In the genomic region with DNA sequence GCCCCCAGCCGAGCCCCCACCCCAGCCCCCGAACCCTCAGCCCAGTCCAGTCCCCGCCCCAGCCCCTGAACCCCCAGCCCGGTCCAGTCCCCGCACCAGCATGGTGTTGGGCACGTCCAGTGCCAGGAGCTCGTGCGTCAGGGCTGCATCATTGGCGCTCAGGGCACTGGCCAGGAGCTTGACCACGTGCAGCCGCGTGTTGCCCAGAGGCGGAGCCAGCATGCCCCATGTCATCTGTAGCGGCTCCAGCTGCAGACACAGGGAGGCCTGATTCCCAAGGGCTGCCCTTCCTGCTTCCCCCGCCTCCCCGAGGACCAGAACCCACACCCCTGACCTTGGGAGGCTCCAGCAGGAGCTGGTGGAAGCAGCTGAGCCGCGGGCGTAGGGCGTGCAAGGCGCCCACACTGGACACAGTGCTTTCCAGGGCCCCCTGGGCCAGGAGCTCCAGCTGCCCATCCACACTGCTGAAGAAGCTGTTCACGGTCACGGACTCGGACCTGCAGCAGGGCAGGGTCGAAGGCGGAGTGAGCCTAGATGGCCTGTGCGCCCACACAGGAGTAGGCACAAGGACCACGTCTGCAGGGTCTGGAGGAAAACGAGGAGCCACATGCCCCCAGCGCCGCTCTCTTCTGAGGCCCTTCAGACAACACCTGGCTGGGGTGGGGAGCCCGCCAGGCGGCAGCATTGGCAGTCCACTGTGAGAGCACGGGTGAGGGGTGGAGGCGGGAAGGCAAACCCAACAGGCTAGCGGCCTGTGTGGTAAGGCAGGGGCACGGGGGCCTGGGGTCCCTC, we compare ENCODE assay signal across 23 cellular contexts. TPM values are rescaled to one million over a fixed set of nuclear protein-coding genes. Genes with fewer than 3 reads are reported as not detected.
A peak's percentile ranks its signal among the peaks of the same experiment; 100 is the strongest.
DNase-seq lines count a peak whose midpoint lies in the region; ATAC-seq, FAIRE-seq and TF ChIP-seq lines count a peak whose summit lies in the region.
"Had no signal": no experiment of that assay in that cellular context is flagged by ENCODE, and none has a peak within 500 bp of the region (broad histone marks: within the 10 kb centered on the region; RNA-seq: fewer than 3 reads in every experiment).

No MANE protein-coding gene starts in this region.

- TF ChIP-seq POLR2A in HepG2 (IDR thresholded peaks at IDR 0.05; ENCODE audit: insufficient read depth in 1 of 2, low read depth in 2 of 2, low read length in 2 of 2), result no peak
- TF ChIP-seq POLR2A in spleen (IDR thresholded peaks at IDR 0.05), result no peak

- FAIRE-seq in HepG2 (lab: Jason Lieb, UNC), result no peak
- FAIRE-seq: A549, D721Med, G401.6, GM12891 had no signal

- H3K4me1 Mint-ChIP-seq in chondrocyte (ENCODE audit: low read depth), result no peaks in the 10 kb centered on the region

- H2AFZ ChIP-seq in HepG2 (ENCODE audit: low read length), result no peak overlapping the region

- H3K9me3 Mint-ChIP-seq in chondrocyte (ENCODE audit: low read depth), result no peaks in the 10 kb centered on the region
- H3K9me3 Mint-ChIP-seq: CD8-positive, alpha-beta T cell; HFFc6; IgD-negative memory B cell had no signal

- H3K27me3 Mint-ChIP-seq in chondrocyte (ENCODE audit: low read depth), result no peaks in the 10 kb centered on the region
- H3K27me3 Mint-ChIP-seq: IgD-negative memory B cell had no signal

- H3K36me3 ChIP-seq in HepG2 (replicated peaks in 1 of 2; ENCODE audit: control insufficient read depth in 1 of 2, insufficient read depth in 2 of 2, low read length in 2 of 2) (peaks cover 54 to 88% of the 10 kb centered on the region in 2 experiments), spleen (peaks cover 23 to 100% (median 99%) of the 10 kb centered on the region in 6 donors)

- CTCF ChIA-PET in HepG2 (lab: Yijun Ruan, JAX; ENCODE audit: low intra/inter-chr PET ratio, low total read pairs), result no interaction called here

- in situ Hi-C loops in SK-MEL-5 (cut with HindIII; ENCODE audit: low pct_unique_long_range_greater_than_20kb, low sequenced_read_pairs) (no loop called here), HepG2 (cut with HindIII; ENCODE audit: extremely low pct_ligation_motif_present, low pct_unique_long_range_greater_than_20kb) (no loop called here)

- intact Hi-C loops in HepG2 (cut with micrococcal nuclease; ENCODE audit: unreplicated experiment), result no loop called here
- intact Hi-C loops in spleen (cut with DNase I; ENCODE audit: low total_unique reads), result no loop called here

- H3K27ac Mint-ChIP-seq in chondrocyte (ENCODE audit: unreplicated experiment), result no peak overlapping the region
- H3K27ac Mint-ChIP-seq: CD8-positive, alpha-beta T cell; HFFc6; IgD-negative memory B cell had no signal

- no peaks in the 10 kb centered on the region for H3K79me2 ChIP-seq in HepG2 (ENCODE audit: insufficient read depth, low read length)

- H3K9ac ChIP-seq in HepG2 (ENCODE audit: insufficient read depth, low read depth, low read length), result no peak overlapping the region

- no peaks in the 10 kb centered on the region for H3K9me3 ChIP-seq in HepG2 (ENCODE audit: low read length)
- no peaks in the 10 kb centered on the region for H3K9me3 ChIP-seq in spleen
- H3K9me3 ChIP-seq: A549, BE2C, HAP-1 had no signal

- no peak overlapping the region for H3K4me3 ChIP-seq in HepG2 (replicated peaks in 1 of 3; ENCODE audit: insufficient read depth in 1 of 3, low read depth in 2 of 3, low read length in 3 of 3)
- no peak overlapping the region for H3K4me3 ChIP-seq in spleen
- H3K4me3 ChIP-seq: A549, HAP-1 had no signal

- TF ChIP-seq CTCF in chondrocyte (IDR thresholded peaks at IDR 0.05), result no peak
- no peak for TF ChIP-seq CTCF in HepG2 (CRISPR knock-in tag; IDR thresholded peaks at IDR 0.05)
- no peak for TF ChIP-seq CTCF in spleen (IDR thresholded peaks at IDR 0.05 in 8 of 11, conservative IDR thresholded peaks at IDR 0.05 in 3 of 11)

- H3K27me3 ChIP-seq in HepG2 (ENCODE audit: control insufficient read depth in 1 of 2, insufficient read depth in 2 of 2, low read length in 2 of 2) (no peaks in the 10 kb centered on the region), spleen (replicated peaks in 1 of 7) (no peaks in the 10 kb centered on the region)
- H3K27me3 ChIP-seq: BE2C had no signal

- H3K27ac ChIP-seq in HepG2 (ENCODE audit: extremely low read length, insufficient read depth, low read length), result no peak overlapping the region
- no peak overlapping the region for H3K27ac ChIP-seq in spleen
- H3K27ac ChIP-seq: A549, C4-2B had no signal

- 98% methylated on average over 17 of the region's 37 CpGs for WGBS in HepG2 (ENCODE audit: low lambda C conversion rate)
- WGBS in spleen, 5 donors, result 90 to 95% (median 93%) methylated on average over 29 to 37 of the region's 37 CpGs

- no peak overlapping the region for H3K4me3 Mint-ChIP-seq in chondrocyte (ENCODE audit: unreplicated experiment)
- H3K4me3 Mint-ChIP-seq: CD8-positive, alpha-beta T cell; HFFc6; IgD-negative memory B cell had no signal

- no peaks in the 10 kb centered on the region for H3K4me1 ChIP-seq in HepG2 (ENCODE audit: insufficient read depth, low read length)
- H3K4me1 ChIP-seq in spleen, result peaks cover 0 to 1% (median 0%) of the 10 kb centered on the region in 6 donors
- H3K4me1 ChIP-seq: A549, BE2C, HAP-1 had no signal

- BruUV-seq in HepG2 (replicated peaks; lab: Mats Ljungman, UMichigan), result no TSS peak

- no peaks in the 10 kb centered on the region for H4K20me1 ChIP-seq in HepG2 (ENCODE audit: insufficient read depth, low read length)

- no peak for TF ChIP-seq EP300 in HepG2 (IDR thresholded peaks at IDR 0.05; ENCODE audit: low read depth in 2 of 2, low read length in 2 of 2)
- no peak for TF ChIP-seq EP300 in HepG2 (CRISPR knock-in tag; IDR thresholded peaks at IDR 0.05; ENCODE audit: borderline replicate concordance)

- TF ChIP-seq RAD21 in HepG2 (CRISPR knock-in tag; IDR thresholded peaks at IDR 0.05), result no peak

- H3K4me2 ChIP-seq in HepG2 (ENCODE audit: low read depth, low read length), result no peak overlapping the region
- H3K4me2 ChIP-seq: A549 had no signal

- no peak for ATAC-seq in HepG2
- no peak for ATAC-seq in HG03097 (IDR thresholded peaks at IDR 0.05; ENCODE audit: low FRiP score, unreplicated experiment)
- ATAC-seq: A549; CD8-positive, alpha-beta T cell had no signal

- peak; percentile 46 for DNase-seq in SK-MEL-5 (ENCODE audit: low read depth, low spot score)
- peak; percentile 90 for DNase-seq in chondrocyte (ENCODE audit: low spot score)
- DNase-seq in HepG2 (ENCODE audit: low spot score), result no peak
- DNase-seq in spleen, result peak; percentile 63
- no peak for DNase-seq in stimulated activated naive CD4-positive, alpha-beta T cell treated with Interleukin-2 at 50 U/mL for 16 hours (lab: John Stamatoyannopoulos, UW)
- DNase-seq in HCEC 1CT, result no peak
- DNase-seq in NCI-H524 (lab: John Stamatoyannopoulos, UW), result no peak
- DNase-seq: BE2C; CD8-positive, alpha-beta T cell; COR-L47; DMS153; DMS79 treated with DMSO at 0.1 percent for 48 hours; EL; GOT3; HFFc6 had no signal

- peaks cover 32% of the 10 kb centered on the region for H3K36me3 Mint-ChIP-seq in chondrocyte (ENCODE audit: low read depth)

- POLR2A ChIA-PET in HepG2 (lab: Yijun Ruan, JAX), result interaction anchor here (1.3 kb wide), 1 partner anchor 16 kb away, joined by 3 read pairs; no protein-coding TSS in a partner anchor

RNA-seq across cellular contexts. Expression of gene TMEM86B, which starts 12.8 kb away (rescaled TPM):
- total RNA-seq in SK-MEL-5 (2014; rRNA removed; shearing (Covaris generic)), result 0.21 and 0.55 TPM in 2 replicates
- 2.8 and 4.1 TPM in 2 replicates for polyA plus RNA-seq in SK-MEL-5 (2015; cell fraction: cytosol; rRNA removed)
- 8.9 and 17.0 TPM in 2 replicates for polyA plus RNA-seq in SK-MEL-5 (2015; cell fraction: nucleus; rRNA removed)
- total RNA-seq in chondrocyte (1.4 to 1.5 TPM (median 1.4 TPM) in 3 replicates), HepG2 (2016; rRNA removed; fragmentation: Illumina TruSeq; extraction: Trizol) (6.0 and 9.6 TPM in 2 replicates), spleen (10 to 100 TPM in 3 of 7 donors, 1 to 10 TPM in 4; 7.5 to 11.7 (median 9.6) TPM)
- total RNA-seq in HepG2 (2016; cell fraction: cytosol; rRNA removed; fragmentation: Illumina TruSeq; extraction: Trizol; ENCODE audit: low read depth), result 9.6 and 12.1 TPM in 2 replicates
- 6.1 and 10.1 TPM in 2 replicates for total RNA-seq in HepG2 (2016; cell fraction: insoluble cytoplasmic fraction; rRNA removed; fragmentation: Illumina TruSeq; extraction: Trizol)
- 13.1 and 18.6 TPM in 2 replicates for total RNA-seq in HepG2 (2016; cell fraction: membrane; rRNA removed; fragmentation: Illumina TruSeq; extraction: Trizol)
- 7.1 and 10.0 TPM in 2 replicates for total RNA-seq in HepG2 (2016; cell fraction: nucleus; rRNA removed; fragmentation: Illumina TruSeq; extraction: Trizol)
- polyA plus RNA-seq in HepG2 (2011; rRNA removed) (7.7 and 10.7 TPM in 2 replicates), spleen (10 to 100 TPM; 11.8 to 31.5 (median 28.2) TPM)
- polyA plus RNA-seq in HepG2 (2011; cell fraction: cytosol; rRNA removed), result 6.2 and 9.1 TPM in 2 replicates
- polyA plus RNA-seq in HepG2 (2011; cell fraction: nucleus; rRNA removed), result 66.7 and 95.0 TPM in 2 replicates
- 16.2 and 16.6 TPM in 2 replicates for polyA plus RNA-seq in HepG2 (2012)
- 22.1 and 25.3 TPM in 2 replicates for polyA plus RNA-seq in HepG2 (2016; cell fraction: cytosol; fragmentation: Illumina TruSeq; extraction: Trizol; ENCODE audit: low read depth)
- 8.1 and 13.8 TPM in 2 replicates for polyA plus RNA-seq in HepG2 (2016; cell fraction: insoluble cytoplasmic fraction; fragmentation: Illumina TruSeq; extraction: Trizol; ENCODE audit: low read depth)
- polyA plus RNA-seq in HepG2 (2016; cell fraction: membrane; fragmentation: Illumina TruSeq; extraction: Trizol; ENCODE audit: low read depth), result 27.2 and 29.7 TPM in 2 replicates
- 36.9 and 38.1 TPM in 2 replicates for polyA plus RNA-seq in HepG2 (2016; cell fraction: nucleus; fragmentation: Illumina TruSeq; extraction: Trizol; ENCODE audit: insufficient read depth, low read depth)
- polyA minus RNA-seq in HepG2 (2011; rRNA and poly(A)+ RNA removed; ENCODE audit: low replicate concordance), result 1.9 and 14.4 TPM in 2 replicates
- polyA minus RNA-seq in HepG2 (2011; cell fraction: cytosol; rRNA and poly(A)+ RNA removed), result 2.9 and 3.2 TPM in 2 replicates
- polyA minus RNA-seq in HepG2 (2011; cell fraction: nucleus; rRNA and poly(A)+ RNA removed), result 7.1 and 7.8 TPM in 2 replicates

RNA-seq across cellular contexts. Expression of gene PPP6R1, which starts 17.5 kb away (rescaled TPM):
- 33.7 and 44.3 TPM in 2 replicates for total RNA-seq in SK-MEL-5 (2014; rRNA removed; shearing (Covaris generic))
- 108 and 119 TPM in 2 replicates for polyA plus RNA-seq in SK-MEL-5 (2015; cell fraction: cytosol; rRNA removed)
- polyA plus RNA-seq in SK-MEL-5 (2015; cell fraction: nucleus; rRNA removed), result 45.6 and 55.2 TPM in 2 replicates
- 47.6 to 58.4 TPM (median 49.9 TPM) in 3 replicates for total RNA-seq in chondrocyte
- total RNA-seq in HepG2 (2016; rRNA removed; fragmentation: Illumina TruSeq; extraction: Trizol), result 23.0 and 25.8 TPM in 2 replicates
- total RNA-seq in HepG2 (2016; cell fraction: cytosol; rRNA removed; fragmentation: Illumina TruSeq; extraction: Trizol; ENCODE audit: low read depth), result 6.5 and 7.1 TPM in 2 replicates
- 18.2 and 27.7 TPM in 2 replicates for total RNA-seq in HepG2 (2016; cell fraction: insoluble cytoplasmic fraction; rRNA removed; fragmentation: Illumina TruSeq; extraction: Trizol)
- total RNA-seq in HepG2 (2016; cell fraction: membrane; rRNA removed; fragmentation: Illumina TruSeq; extraction: Trizol), result 22.9 and 23.1 TPM in 2 replicates
- 20.2 and 25.1 TPM in 2 replicates for total RNA-seq in HepG2 (2016; cell fraction: nucleus; rRNA removed; fragmentation: Illumina TruSeq; extraction: Trizol)
- 54.0 and 75.7 TPM in 2 replicates for polyA plus RNA-seq in HepG2 (2011; rRNA removed)
- polyA plus RNA-seq in HepG2 (2011; cell fraction: cytosol; rRNA removed), result 44.7 and 48.8 TPM in 2 replicates
- polyA plus RNA-seq in HepG2 (2011; cell fraction: nucleus; rRNA removed), result 190 and 211 TPM in 2 replicates
- polyA plus RNA-seq in HepG2 (2012), result 51.7 and 56.8 TPM in 2 replicates
- 8.4 and 9.7 TPM in 2 replicates for polyA plus RNA-seq in HepG2 (2016; cell fraction: cytosol; fragmentation: Illumina TruSeq; extraction: Trizol; ENCODE audit: low read depth)
- polyA plus RNA-seq in HepG2 (2016; cell fraction: insoluble cytoplasmic fraction; fragmentation: Illumina TruSeq; extraction: Trizol; ENCODE audit: low read depth), result 27.5 and 36.1 TPM in 2 replicates
- 20.6 and 23.5 TPM in 2 replicates for polyA plus RNA-seq in HepG2 (2016; cell fraction: membrane; fragmentation: Illumina TruSeq; extraction: Trizol; ENCODE audit: low read depth)
- 73.4 and 77.9 TPM in 2 replicates for polyA plus RNA-seq in HepG2 (2016; cell fraction: nucleus; fragmentation: Illumina TruSeq; extraction: Trizol; ENCODE audit: insufficient read depth, low read depth)
- polyA minus RNA-seq in HepG2 (2011; rRNA and poly(A)+ RNA removed; ENCODE audit: low replicate concordance), result 112 and 140 TPM in 2 replicates
- polyA minus RNA-seq in HepG2 (2011; cell fraction: cytosol; rRNA and poly(A)+ RNA removed), result 48.9 and 57.3 TPM in 2 replicates
- 48.9 and 67.0 TPM in 2 replicates for polyA minus RNA-seq in HepG2 (2011; cell fraction: nucleus; rRNA and poly(A)+ RNA removed)
- 100 to 1,000 TPM; 113 to 150 (median 133) TPM for total RNA-seq in spleen
- polyA plus RNA-seq in spleen, result 10 to 100 TPM; 49.2 to 90.5 (median 65.1) TPM

RNA-seq across cellular contexts. Expression of gene PTPRH, which starts 32.0 kb away (rescaled TPM):
- 29.8 and 38.1 TPM in 2 replicates for total RNA-seq in SK-MEL-5 (2014; rRNA removed; shearing (Covaris generic))
- 20.0 and 25.1 TPM in 2 replicates for polyA plus RNA-seq in SK-MEL-5 (2015; cell fraction: cytosol; rRNA removed)
- 35.2 and 39.0 TPM in 2 replicates for polyA plus RNA-seq in SK-MEL-5 (2015; cell fraction: nucleus; rRNA removed)
- 0.42 to 0.54 TPM in 2 of 3 replicates, not detected in the other for total RNA-seq in chondrocyte
- total RNA-seq in HepG2 (2016; rRNA removed; fragmentation: Illumina TruSeq; extraction: Trizol), result 9.9 and 14.7 TPM in 2 replicates
- total RNA-seq in HepG2 (2016; cell fraction: cytosol; rRNA removed; fragmentation: Illumina TruSeq; extraction: Trizol; ENCODE audit: low read depth), result 1.9 and 2.0 TPM in 2 replicates
- total RNA-seq in HepG2 (2016; cell fraction: insoluble cytoplasmic fraction; rRNA removed; fragmentation: Illumina TruSeq; extraction: Trizol), result 8.4 and 15.2 TPM in 2 replicates
- total RNA-seq in HepG2 (2016; cell fraction: membrane; rRNA removed; fragmentation: Illumina TruSeq; extraction: Trizol), result 5.0 and 5.3 TPM in 2 replicates
- total RNA-seq in HepG2 (2016; cell fraction: nucleus; rRNA removed; fragmentation: Illumina TruSeq; extraction: Trizol), result 13.3 and 16.9 TPM in 2 replicates
- 125 and 166 TPM in 2 replicates for polyA plus RNA-seq in HepG2 (2011; rRNA removed)
- polyA plus RNA-seq in HepG2 (2011; cell fraction: cytosol; rRNA removed), result 78.8 and 83.6 TPM in 2 replicates
- 220 and 225 TPM in 2 replicates for polyA plus RNA-seq in HepG2 (2011; cell fraction: nucleus; rRNA removed)
- 52.4 and 60.5 TPM in 2 replicates for polyA plus RNA-seq in HepG2 (2012)
- polyA plus RNA-seq in HepG2 (2016; cell fraction: cytosol; fragmentation: Illumina TruSeq; extraction: Trizol; ENCODE audit: low read depth), result 0.66 and 0.80 TPM in 2 replicates
- polyA plus RNA-seq in HepG2 (2016; cell fraction: insoluble cytoplasmic fraction; fragmentation: Illumina TruSeq; extraction: Trizol; ENCODE audit: low read depth), result 5.8 and 6.3 TPM in 2 replicates
- polyA plus RNA-seq in HepG2 (2016; cell fraction: membrane; fragmentation: Illumina TruSeq; extraction: Trizol; ENCODE audit: low read depth), result 1.2 and 2.2 TPM in 2 replicates
- polyA plus RNA-seq in HepG2 (2016; cell fraction: nucleus; fragmentation: Illumina TruSeq; extraction: Trizol; ENCODE audit: insufficient read depth, low read depth), result 19.3 and 22.0 TPM in 2 replicates
- polyA minus RNA-seq in HepG2 (2011; rRNA and poly(A)+ RNA removed; ENCODE audit: low replicate concordance), result 4.3 and 150 TPM in 2 replicates
- polyA minus RNA-seq in HepG2 (2011; cell fraction: cytosol; rRNA and poly(A)+ RNA removed), result 36.0 and 38.7 TPM in 2 replicates
- polyA minus RNA-seq in HepG2 (2011; cell fraction: nucleus; rRNA and poly(A)+ RNA removed), result 84.6 and 100 TPM in 2 replicates
- 10 to 100 TPM; 36.8 to 97.9 (median 53.8) TPM for total RNA-seq in spleen
- 10 to 100 TPM in 2 of 3 donors, 1 to 10 TPM in 1; 6.5 to 31.7 (median 14.9) TPM for polyA plus RNA-seq in spleen
- total RNA-seq: CD8-positive, alpha-beta T cell had no signal
- polyA plus RNA-seq: IgD-negative memory B cell had no signal

RNA-seq across cellular contexts. Expression of gene HSPBP1, which starts 38.6 kb away (rescaled TPM):
- 33.7 and 39.7 TPM in 2 replicates for total RNA-seq in SK-MEL-5 (2014; rRNA removed; shearing (Covaris generic))
- polyA plus RNA-seq in SK-MEL-5 (2015; cell fraction: cytosol; rRNA removed), result 69.4 and 76.5 TPM in 2 replicates
- polyA plus RNA-seq in SK-MEL-5 (2015; cell fraction: nucleus; rRNA removed), result 12.1 and 21.1 TPM in 2 replicates
- 22.7 to 30.3 TPM (median 24.2 TPM) in 3 replicates for total RNA-seq in chondrocyte
- total RNA-seq in HepG2 (2016; rRNA removed; fragmentation: Illumina TruSeq; extraction: Trizol), result 33.7 and 35.9 TPM in 2 replicates
- 3.9 TPM in 2 replicates for total RNA-seq in HepG2 (2016; cell fraction: cytosol; rRNA removed; fragmentation: Illumina TruSeq; extraction: Trizol; ENCODE audit: low read depth)
- 32.9 and 34.5 TPM in 2 replicates for total RNA-seq in HepG2 (2016; cell fraction: insoluble cytoplasmic fraction; rRNA removed; fragmentation: Illumina TruSeq; extraction: Trizol)
- total RNA-seq in HepG2 (2016; cell fraction: membrane; rRNA removed; fragmentation: Illumina TruSeq; extraction: Trizol), result 8.1 and 8.5 TPM in 2 replicates
- 14.3 and 15.8 TPM in 2 replicates for total RNA-seq in HepG2 (2016; cell fraction: nucleus; rRNA removed; fragmentation: Illumina TruSeq; extraction: Trizol)
- 22.3 and 25.7 TPM in 2 replicates for polyA plus RNA-seq in HepG2 (2011; rRNA removed)
- 19.2 and 35.4 TPM in 2 replicates for polyA plus RNA-seq in HepG2 (2011; cell fraction: cytosol; rRNA removed)
- polyA plus RNA-seq in HepG2 (2011; cell fraction: nucleus; rRNA removed), result 19.5 and 22.1 TPM in 2 replicates
- polyA plus RNA-seq in HepG2 (2012), result 14.9 and 21.2 TPM in 2 replicates
- polyA plus RNA-seq in HepG2 (2016; cell fraction: cytosol; fragmentation: Illumina TruSeq; extraction: Trizol; ENCODE audit: low read depth), result 5.6 and 5.7 TPM in 2 replicates
- polyA plus RNA-seq in HepG2 (2016; cell fraction: insoluble cytoplasmic fraction; fragmentation: Illumina TruSeq; extraction: Trizol; ENCODE audit: low read depth), result 53.4 and 56.0 TPM in 2 replicates
- 8.9 and 9.7 TPM in 2 replicates for polyA plus RNA-seq in HepG2 (2016; cell fraction: membrane; fragmentation: Illumina TruSeq; extraction: Trizol; ENCODE audit: low read depth)
- polyA plus RNA-seq in HepG2 (2016; cell fraction: nucleus; fragmentation: Illumina TruSeq; extraction: Trizol; ENCODE audit: insufficient read depth, low read depth), result 26.8 and 27.6 TPM in 2 replicates
- 33.2 and 42.3 TPM in 2 replicates for polyA minus RNA-seq in HepG2 (2011; rRNA and poly(A)+ RNA removed; ENCODE audit: low replicate concordance)
- 15.9 and 23.8 TPM in 2 replicates for polyA minus RNA-seq in HepG2 (2011; cell fraction: cytosol; rRNA and poly(A)+ RNA removed)
- polyA minus RNA-seq in HepG2 (2011; cell fraction: nucleus; rRNA and poly(A)+ RNA removed), result 4.6 and 6.1 TPM in 2 replicates
- total RNA-seq in spleen, result 10 to 100 TPM; 14.2 to 26.8 (median 17.6) TPM
- polyA plus RNA-seq in spleen, result 10 to 100 TPM; 14.2 to 27.0 (median 26.4) TPM

RNA-seq across cellular contexts. Expression of gene BRSK1, which starts 42.5 kb away (rescaled TPM):
- 3.3 and 3.5 TPM in 2 replicates for total RNA-seq in SK-MEL-5 (2014; rRNA removed; shearing (Covaris generic))
- 7.3 and 12.5 TPM in 2 replicates for polyA plus RNA-seq in SK-MEL-5 (2015; cell fraction: cytosol; rRNA removed)
- polyA plus RNA-seq in SK-MEL-5 (2015; cell fraction: nucleus; rRNA removed), result 17.6 and 28.3 TPM in 2 replicates
- total RNA-seq in chondrocyte, result 14.0 to 15.9 TPM (median 15.3 TPM) in 3 replicates
- 0.18 TPM in 1 of 2 replicates, not detected in the other for total RNA-seq in HepG2 (2016; rRNA removed; fragmentation: Illumina TruSeq; extraction: Trizol)
- total RNA-seq in HepG2 (2016; cell fraction: cytosol; rRNA removed; fragmentation: Illumina TruSeq; extraction: Trizol; ENCODE audit: low read depth), result not detected in 2 replicates
- total RNA-seq in HepG2 (2016; cell fraction: insoluble cytoplasmic fraction; rRNA removed; fragmentation: Illumina TruSeq; extraction: Trizol), result 0.19 TPM in 1 of 2 replicates, not detected in the other
- total RNA-seq in HepG2 (2016; cell fraction: membrane; rRNA removed; fragmentation: Illumina TruSeq; extraction: Trizol), result 0.10 and 0.25 TPM in 2 replicates
- 0.60 TPM in 1 of 2 replicates, not detected in the other for total RNA-seq in HepG2 (2016; cell fraction: nucleus; rRNA removed; fragmentation: Illumina TruSeq; extraction: Trizol)
- 1.2 and 1.9 TPM in 2 replicates for polyA plus RNA-seq in HepG2 (2011; rRNA removed)
- polyA plus RNA-seq in HepG2 (2011; cell fraction: cytosol; rRNA removed), result 0.75 and 1.1 TPM in 2 replicates
- polyA plus RNA-seq in HepG2 (2011; cell fraction: nucleus; rRNA removed), result 8.1 and 12.7 TPM in 2 replicates
- polyA plus RNA-seq in HepG2 (2012), result 0.74 and 1.1 TPM in 2 replicates
- 0.14 and 0.17 TPM in 2 replicates for polyA plus RNA-seq in HepG2 (2016; cell fraction: cytosol; fragmentation: Illumina TruSeq; extraction: Trizol; ENCODE audit: low read depth)
- polyA plus RNA-seq in HepG2 (2016; cell fraction: insoluble cytoplasmic fraction; fragmentation: Illumina TruSeq; extraction: Trizol; ENCODE audit: low read depth), result 0.20 and 0.44 TPM in 2 replicates
- polyA plus RNA-seq in HepG2 (2016; cell fraction: membrane; fragmentation: Illumina TruSeq; extraction: Trizol; ENCODE audit: low read depth), result 0.09 and 0.25 TPM in 2 replicates
- polyA plus RNA-seq in HepG2 (2016; cell fraction: nucleus; fragmentation: Illumina TruSeq; extraction: Trizol; ENCODE audit: insufficient read depth, low read depth), result 0.68 and 0.79 TPM in 2 replicates
- 0.72 and 1.3 TPM in 2 replicates for polyA minus RNA-seq in HepG2 (2011; rRNA and poly(A)+ RNA removed; ENCODE audit: low replicate concordance)
- polyA minus RNA-seq in HepG2 (2011; cell fraction: cytosol; rRNA and poly(A)+ RNA removed), result not detected in 2 replicates
- polyA minus RNA-seq in HepG2 (2011; cell fraction: nucleus; rRNA and poly(A)+ RNA removed), result 1.0 and 1.2 TPM in 2 replicates
- total RNA-seq in spleen, result 1 to 10 TPM in 5 of 7 donors, under 1 TPM in 2; 0.79 to 2.9 (median 1.7) TPM
- 1 to 10 TPM in 2 of 3 donors, under 1 TPM in 1; 0.70 to 1.5 (median 1.0) TPM for polyA plus RNA-seq in spleen

Comparison
In these comparisons a context has a peak if more than half of its experiments do, and no peak if none do; other contexts are left out.
1. DNase-seq: peak in SK-MEL-5 (single experiment), chondrocyte (single experiment) and spleen (single experiment); none in HepG2 (single experiment), stimulated activated naive CD4-positive, alpha-beta T cell treated with Interleukin-2 at 50 U/mL for 16 hours (single experiment), HCEC 1CT (single experiment) and NCI-H524 (0 of 2).